In genomic region chrX:71251456-71251973, GRCh38 we compare ENCODE assay signal across 1 cellular context.
TF ChIP-seq lines count a peak whose summit lies in the region.

No MANE protein-coding gene starts in this region.

TF ChIP-seq in HEK293, 187 proteins besides CTCF, POLR2A, EP300 and RAD21 (continued from another document):
- no peak for TF ChIP-seq ZBTB11 (tag by site-specific recombination; conservative IDR thresholded peaks at IDR 0.05; ENCODE audit: low read depth)
